Comparison of ENCODE assay signal across 4 cellular contexts in the genomic region with DNA sequence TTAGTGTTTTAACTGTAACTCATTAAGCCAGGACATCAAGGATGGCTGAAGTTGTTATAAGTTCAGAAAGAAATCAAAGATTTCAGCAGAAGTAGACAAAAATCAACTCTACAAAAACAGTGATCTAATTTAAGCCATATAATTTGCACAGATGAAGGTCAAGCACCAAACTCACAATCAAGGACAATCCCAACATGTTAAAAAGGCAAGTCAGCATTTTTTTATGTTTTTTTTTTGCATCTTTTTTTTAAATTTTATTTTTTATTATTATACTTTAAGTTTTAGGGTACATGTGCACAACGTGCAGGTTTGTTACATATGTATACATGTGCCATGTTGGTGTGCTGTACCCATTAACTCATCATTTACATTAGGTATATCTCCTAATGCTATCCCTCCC. TPM values are rescaled to one million over a fixed set of nuclear protein-coding genes. Genes with fewer than 3 reads are reported as not detected.
"Had no signal": no experiment of that assay in that cellular context is flagged by ENCODE, and none has a peak within 500 bp of the region (broad histone marks: within the 10 kb centered on the region; RNA-seq: fewer than 3 reads in every experiment).

No MANE protein-coding gene starts in this region.

RNA-seq across cellular contexts. Expression of a gene that starts 4.7 kb away (rescaled TPM):
- total RNA-seq: M059J, Right ventricle myocardium superior, SJSA1 had no signal
- polyA plus RNA-seq: SK-N-SH had no signal
